Comparison of ENCODE assay signal across 1 cellular context in genomic region chr15:57377478-57377847, GRCh38.
A peak's percentile ranks its signal among the peaks of the same experiment; 100 is the strongest.
TF ChIP-seq lines count a peak whose summit lies in the region.

No MANE protein-coding gene starts in this region.

TF ChIP-seq in HEK293, 187 proteins besides CTCF, POLR2A, EP300 and RAD21 (continued from another document):
- TF ChIP-seq ZNF155 (tag by site-specific recombination; IDR thresholded peaks at IDR 0.05) (no peak), SCRT2 (tag by site-specific recombination; IDR thresholded peaks at IDR 0.05) (peak; percentile 95), ZNF280C (tag by site-specific recombination; IDR thresholded peaks at IDR 0.05) (no peak), SP3 (tag by site-specific recombination; IDR thresholded peaks at IDR 0.05) (no peak), OSR2 (tag by site-specific recombination; IDR thresholded peaks at IDR 0.05) (no peak), SCRT1 (tag by site-specific recombination; IDR thresholded peaks at IDR 0.05; ENCODE audit: borderline replicate concordance) (peak; percentile 88; the same call in 1 of the 2 replicates), ZNF433 (tag by site-specific recombination; IDR thresholded peaks at IDR 0.05; ENCODE audit: low read depth) (no peak), ZNF626 (tag by site-specific recombination; IDR thresholded peaks at IDR 0.05) (no peak)
